In the genomic region with DNA sequence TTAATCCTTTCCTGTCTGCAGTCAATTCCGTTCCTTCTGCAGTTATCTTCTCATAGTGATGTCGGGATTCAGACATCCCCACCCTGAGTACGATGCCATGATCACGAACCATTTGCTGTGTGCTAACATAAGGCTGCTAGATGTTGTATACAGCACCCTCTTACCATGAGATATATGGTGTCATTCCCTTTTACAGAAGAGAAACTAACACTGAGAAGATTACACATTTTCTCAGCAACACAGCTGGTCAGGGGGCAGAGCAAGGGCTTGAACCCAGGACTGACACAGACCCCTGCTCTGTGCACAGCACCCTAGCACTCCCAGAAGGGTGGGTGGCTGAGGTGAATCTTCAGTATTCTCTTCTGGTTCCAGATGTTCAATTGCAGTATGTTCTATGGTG, we compare ENCODE assay signal across 18 cellular contexts. TPM values are rescaled to one million over a fixed set of nuclear protein-coding genes. Genes with fewer than 3 reads are reported as not detected.
DNase-seq lines count a peak whose midpoint lies in the region; ATAC-seq and TF ChIP-seq lines count a peak whose summit lies in the region.
"Had no signal": no experiment of that assay in that cellular context is flagged by ENCODE, and none has a peak within 500 bp of the region (broad histone marks: within the 10 kb centered on the region; RNA-seq: fewer than 3 reads in every experiment).

No MANE protein-coding gene starts in this region.

- POLR2A ChIA-PET in naive thymus-derived CD4-positive, alpha-beta T cell (lab: Charles Lee), result interaction anchor here (0.6 to 0.8 kb wide), 3 partner anchors 41 to 330 kb away, joined by 3 read pairs; no protein-coding TSS in a partner anchor

- no peaks in the 10 kb centered on the region for H3K4me1 ChIP-seq in naive thymus-derived CD4-positive, alpha-beta T cell (ENCODE audit: control insufficient read depth in 2 of 2, insufficient read depth in 2 of 2, low read length in 2 of 2)
- no peaks in the 10 kb centered on the region for H3K4me1 ChIP-seq in breast epithelium
- H3K4me1 ChIP-seq in mucosa of descending colon (ENCODE audit: low read depth), result peaks cover 6% of the 10 kb centered on the region

- H3K27me3 Mint-ChIP-seq in naive thymus-derived CD4-positive, alpha-beta T cell, result no peaks in the 10 kb centered on the region

- H3K4me3 ChIP-seq in naive thymus-derived CD4-positive, alpha-beta T cell (ENCODE audit: low read length), result no peak overlapping the region
- no peak overlapping the region for H3K4me3 ChIP-seq in breast epithelium
- H3K4me3 ChIP-seq in mucosa of descending colon, result no peak overlapping the region
- H3K4me3 ChIP-seq: ovary had no signal

- DNase-seq in naive thymus-derived CD4-positive, alpha-beta T cell, result no peak
- DNase-seq in breast epithelium (ENCODE audit: low spot score in 2 of 2), result no peak
- no peak for DNase-seq in Right ventricle myocardium superior
- DNase-seq in A172 (ENCODE audit: low spot score), result no peak
- DNase-seq in mucosa of descending colon, result no peak
- DNase-seq: activated gamma-delta T cell; HCEC 1CT; hippocampal formation; KG1; NCI-H1105 treated with DMSO at 0.1 percent for 48 hours; NCI-H2171 treated with DMSO at 0.1 percent for 48 hours; ovary; stimulated activated CD4-positive, alpha-beta T cell treated with anti-CD3 and anti-CD28 coated beads, Interleukin-4, amount 100 ng/mL, for 1 hour had no signal

- H3K4me3 Mint-ChIP-seq in naive thymus-derived CD4-positive, alpha-beta T cell, result no peak overlapping the region
- H3K4me3 Mint-ChIP-seq: T-helper 1 cell treated with Interleukin-12 subunit alpha and Interleukin-12 subunit beta and Interleukin-4 antibody, amounts not matched to agents 30 μg/mL and 1 μg/mL, for 36 hours had no signal

- no peaks in the 10 kb centered on the region for H3K36me3 ChIP-seq in naive thymus-derived CD4-positive, alpha-beta T cell (ENCODE audit: control insufficient read depth in 2 of 3, insufficient read depth in 3 of 3, low read length in 3 of 3)
- H3K36me3 ChIP-seq in breast epithelium (no peaks in the 10 kb centered on the region), mucosa of descending colon (ENCODE audit: low read depth) (no peaks in the 10 kb centered on the region)
- H3K36me3 ChIP-seq: ovary had no signal

- no peaks in the 10 kb centered on the region for H3K9me3 Mint-ChIP-seq in naive thymus-derived CD4-positive, alpha-beta T cell
- H3K9me3 Mint-ChIP-seq: T-helper 1 cell treated with Interleukin-12 subunit alpha and Interleukin-12 subunit beta and Interleukin-4 antibody, amounts not matched to agents 30 μg/mL and 1 μg/mL, for 36 hours had no signal

- H3K27me3 ChIP-seq in naive thymus-derived CD4-positive, alpha-beta T cell (ENCODE audit: control insufficient read depth in 2 of 2, insufficient read depth in 2 of 2, low read length in 2 of 2), result no peaks in the 10 kb centered on the region
- H3K27me3 ChIP-seq in breast epithelium, result no peaks in the 10 kb centered on the region
- H3K27me3 ChIP-seq: ovary had no signal

- intact Hi-C loops in naive thymus-derived CD4-positive, alpha-beta T cell (cut with micrococcal nuclease), result no loop called here
- intact Hi-C loops in breast epithelium (cut with DNase I; ENCODE audit: low total_unique reads) (no loop called here), Right ventricle myocardium superior (cut with DNase I) (no loop called here), mucosa of descending colon (cut with DNase I, micrococcal nuclease) (no loop called here)

- ATAC-seq in GM18520 (IDR thresholded peaks at IDR 0.05; ENCODE audit: unreplicated experiment), result peak; percentile 29
- peak; percentile 46 for ATAC-seq in GM21447 (IDR thresholded peaks at IDR 0.05; ENCODE audit: unreplicated experiment)
- peak; percentile 30 for ATAC-seq in HG03342 (IDR thresholded peaks at IDR 0.05; ENCODE audit: unreplicated experiment)
- ATAC-seq in naive thymus-derived CD4-positive, alpha-beta T cell, result peak; percentile 26
- ATAC-seq in Right ventricle myocardium superior (ENCODE audit: poor library complexity), result no peak
- ATAC-seq in mucosa of descending colon, result no peak

- no peak for TF ChIP-seq POLR2A in breast epithelium (IDR thresholded peaks at IDR 0.05)

- H3K4me1 Mint-ChIP-seq in naive thymus-derived CD4-positive, alpha-beta T cell, result peaks cover 0 to 17% (median 6%) of the 10 kb centered on the region in 7 donors

- TF ChIP-seq CTCF in breast epithelium (IDR thresholded peaks at IDR 0.05), result no peak
- no peak for TF ChIP-seq CTCF in mucosa of descending colon (IDR thresholded peaks at IDR 0.05)

- no peaks in the 10 kb centered on the region for H3K9me3 ChIP-seq in naive thymus-derived CD4-positive, alpha-beta T cell (ENCODE audit: control insufficient read depth in 2 of 3, low read length in 3 of 3)
- no peaks in the 10 kb centered on the region for H3K9me3 ChIP-seq in breast epithelium
- no peaks in the 10 kb centered on the region for H3K9me3 ChIP-seq in mucosa of descending colon
- H3K9me3 ChIP-seq: ovary had no signal

- peak overlapping the region in 1 of 9 donors; percentile 8 for H3K27ac Mint-ChIP-seq in naive thymus-derived CD4-positive, alpha-beta T cell
- H3K27ac Mint-ChIP-seq: T-helper 1 cell treated with Interleukin-12 subunit alpha and Interleukin-12 subunit beta and Interleukin-4 antibody, amounts not matched to agents 30 μg/mL and 1 μg/mL, for 36 hours had no signal

- CTCF ChIA-PET in naive thymus-derived CD4-positive, alpha-beta T cell (lab: Charles Lee), result interaction anchor here (0.7 to 1.2 kb wide), 3 partner anchors 9 to 29 kb away, joined by 3 read pairs; no protein-coding TSS in a partner anchor

- H3K36me3 Mint-ChIP-seq in naive thymus-derived CD4-positive, alpha-beta T cell, result peaks cover 0 to 1% (median 0%) of the 10 kb centered on the region in 5 donors

- H3K27ac ChIP-seq in naive thymus-derived CD4-positive, alpha-beta T cell (ENCODE audit: low read depth, low read length), result no peak overlapping the region
- no peak overlapping the region for H3K27ac ChIP-seq in breast epithelium
- H3K27ac ChIP-seq: HL-60, ovary had no signal

RNA-seq across cellular contexts. Expression of a gene that starts 46.9 kb away (rescaled TPM):
- total RNA-seq in naive thymus-derived CD4-positive, alpha-beta T cell, result 10 to 100 TPM; 22.5 to 77.2 (median 71.0) TPM
- 100 to 1,000 TPM in 1 of 2 donors, 10 to 100 TPM in 1; 55.7 to 131 TPM for polyA plus RNA-seq in naive thymus-derived CD4-positive, alpha-beta T cell
- total RNA-seq in breast epithelium (100 to 1,000 TPM; 173 to 360 (median 265) TPM), Right ventricle myocardium superior (315 TPM), mucosa of descending colon (100 to 1,000 TPM; 178 to 243 (median 235) TPM)
- 140 and 150 TPM in 2 replicates for total RNA-seq in A172 (2014; rRNA removed; shearing (Covaris generic))

RNA-seq across cellular contexts. Expression of a gene that starts 49.6 kb away (rescaled TPM):
- total RNA-seq in naive thymus-derived CD4-positive, alpha-beta T cell, result 100 to 1,000 TPM; 102 to 162 (median 130) TPM
- 100 to 1,000 TPM; 261 to 285 TPM for polyA plus RNA-seq in naive thymus-derived CD4-positive, alpha-beta T cell
- 100 to 1,000 TPM in 1 of 3 donors, 10 to 100 TPM in 2; 35.4 to 167 (median 37.3) TPM for total RNA-seq in breast epithelium
- total RNA-seq in Right ventricle myocardium superior, result 13.6 TPM
- total RNA-seq in A172 (2014; rRNA removed; shearing (Covaris generic)), result 13.7 and 18.0 TPM in 2 replicates
- total RNA-seq in mucosa of descending colon, result 10 to 100 TPM in 2 of 3 donors, 1 to 10 TPM in 1; 8.7 to 15.7 (median 12.3) TPM

Comparison
In these comparisons a context has a peak if more than half of its experiments do, and no peak if none do; other contexts are left out.
1. ATAC-seq: peak in GM18520 (single experiment), GM21447 (single experiment), HG03342 (single experiment) and naive thymus-derived CD4-positive, alpha-beta T cell (single experiment); none in Right ventricle myocardium superior (single experiment) and mucosa of descending colon (single experiment).